Comparison of ENCODE assay signal across 24 cellular contexts in the genomic region with DNA sequence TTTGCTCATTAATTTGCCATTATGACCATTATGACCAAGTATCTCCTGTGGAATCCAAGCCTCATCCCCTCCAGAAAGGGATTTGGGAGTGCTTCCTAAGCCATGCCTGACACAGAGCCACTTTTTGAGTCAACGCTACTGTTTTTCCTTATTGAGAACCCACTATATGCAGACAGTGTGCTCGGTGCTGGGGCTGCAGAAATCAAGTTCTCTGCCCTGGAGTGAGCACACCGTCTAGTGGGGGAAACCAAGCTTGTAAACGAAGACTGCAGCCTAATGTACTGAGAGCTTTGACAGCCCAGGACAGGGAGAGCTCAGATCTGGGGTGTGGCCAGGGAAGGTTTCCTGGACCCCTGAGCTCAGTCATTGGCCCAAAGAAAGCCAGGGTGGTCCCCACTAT.
DNase-seq lines count a peak whose midpoint lies in the region; ATAC-seq and TF ChIP-seq lines count a peak whose summit lies in the region.
"Had no signal": no experiment of that assay in that cellular context is flagged by ENCODE, and none has a peak within 500 bp of the region (broad histone marks: within the 10 kb centered on the region; RNA-seq: fewer than 3 reads in every experiment).

No MANE protein-coding gene starts in this region.

- H3K4me2 ChIP-seq in trophoblast cell (ENCODE audit: low read length) = no peak overlapping the region
- H3K4me2 ChIP-seq: A549 had no signal

- H2AK5ac ChIP-seq in trophoblast cell (ENCODE audit: low read length) = no peak overlapping the region

- H3K4me3 Mint-ChIP-seq in endothelial cell (ENCODE audit: unreplicated experiment) = peak overlapping the region; percentile 29
- H3K4me3 Mint-ChIP-seq in neural crest cell = peak overlapping the region; percentile 54
- H3K4me3 Mint-ChIP-seq in natural killer cell treated with Interleukin-12 subunit alpha and Interleukin-12 subunit beta and Interleukin-15 and Interleukin-18, amount 100 ng/mL, for 72 hours = no peak overlapping the region
- H3K4me3 Mint-ChIP-seq: CD4-positive, alpha-beta T cell; H9 had no signal

- H3K4me3 ChIP-seq in right cardiac atrium (ENCODE audit: low read length) = no peak overlapping the region
- H3K4me3 ChIP-seq in trophoblast cell (ENCODE audit: low read depth, low read length) = peak overlapping the region; percentile 14
- H3K4me3 ChIP-seq: A549; BLaER1 treated with 17β-estradiol and CSF1 and Interleukin-3, amounts not matched to agents 10 nM and 100 nM; GM12878 had no signal

- H3K27ac ChIP-seq in right cardiac atrium (ENCODE audit: low read length) (no peak overlapping the region), trophoblast cell (ENCODE audit: low read depth, low read length) (no peak overlapping the region)
- H3K27ac ChIP-seq: A549; BLaER1 treated with 17β-estradiol and CSF1 and Interleukin-3, amounts not matched to agents 10 nM and 100 nM had no signal

- H3K4me1 Mint-ChIP-seq in endothelial cell (ENCODE audit: unreplicated experiment) (no peaks in the 10 kb centered on the region), neural crest cell (peaks cover 3% of the 10 kb centered on the region)
- no peaks in the 10 kb centered on the region for H3K4me1 Mint-ChIP-seq in natural killer cell treated with Interleukin-12 subunit alpha and Interleukin-12 subunit beta and Interleukin-15 and Interleukin-18, amount 100 ng/mL, for 72 hours (ENCODE audit: low read depth in 2 of 2)
- H3K4me1 Mint-ChIP-seq: CD8-positive, alpha-beta memory T cell had no signal

- H2BK120ac ChIP-seq in trophoblast cell (ENCODE audit: insufficient read depth, low read length, poor library complexity) = no peak overlapping the region

- H3K27me3 Mint-ChIP-seq in endothelial cell (ENCODE audit: unreplicated experiment) (peaks cover 12% of the 10 kb centered on the region), neural crest cell (ENCODE audit: low read depth) (peaks cover 92% of the 10 kb centered on the region)
- peaks cover 2 to 31% of the 10 kb centered on the region in 2 donors for H3K27me3 Mint-ChIP-seq in natural killer cell treated with Interleukin-12 subunit alpha and Interleukin-12 subunit beta and Interleukin-15 and Interleukin-18, amount 100 ng/mL, for 72 hours

- H3K4ac ChIP-seq in trophoblast cell (ENCODE audit: low read depth, low read length) = no peak overlapping the region

- no peak overlapping the region for H4K12ac ChIP-seq in trophoblast cell (ENCODE audit: low read depth, low read length)

- no peak overlapping the region for H3K18ac ChIP-seq in trophoblast cell (ENCODE audit: low read length)

- H3K79me2 ChIP-seq in trophoblast cell (ENCODE audit: control insufficient read depth, insufficient read depth, low read length, poor library complexity) = no peaks in the 10 kb centered on the region

- no peaks in the 10 kb centered on the region for H3K36me3 ChIP-seq in trophoblast cell (ENCODE audit: control insufficient read depth in 1 of 2, insufficient read depth in 2 of 2, low read length in 2 of 2)
- H3K36me3 ChIP-seq: BE2C; BLaER1 treated with 17β-estradiol and CSF1 and Interleukin-3, amounts not matched to agents 10 nM and 100 nM had no signal

- H3K9me3 Mint-ChIP-seq in endothelial cell (ENCODE audit: unreplicated experiment) = no peaks in the 10 kb centered on the region
- no peaks in the 10 kb centered on the region for H3K9me3 Mint-ChIP-seq in neural crest cell
- H3K9me3 Mint-ChIP-seq in natural killer cell treated with Interleukin-12 subunit alpha and Interleukin-12 subunit beta and Interleukin-15 and Interleukin-18, amount 100 ng/mL, for 72 hours = no peaks in the 10 kb centered on the region
- H3K9me3 Mint-ChIP-seq: CD4-positive, alpha-beta T cell; H9 had no signal

- no peak overlapping the region for H2BK12ac ChIP-seq in trophoblast cell (ENCODE audit: low read length)

- TF ChIP-seq CTCF in endothelial cell (IDR thresholded peaks at IDR 0.05; ENCODE audit: unreplicated experiment) (no peak), neural crest cell (conservative IDR thresholded peaks at IDR 0.05) (no peak)

- no peak overlapping the region for H4K91ac ChIP-seq in trophoblast cell (ENCODE audit: low read depth, low read length)

- no peaks in the 10 kb centered on the region for H3K79me1 ChIP-seq in trophoblast cell (ENCODE audit: low read length)

- H3K36me3 Mint-ChIP-seq in endothelial cell (ENCODE audit: low read depth, unreplicated experiment) (no peaks in the 10 kb centered on the region), neural crest cell (ENCODE audit: low read depth) (no peaks in the 10 kb centered on the region)
- no peaks in the 10 kb centered on the region for H3K36me3 Mint-ChIP-seq in natural killer cell treated with Interleukin-12 subunit alpha and Interleukin-12 subunit beta and Interleukin-15 and Interleukin-18, amount 100 ng/mL, for 72 hours
- H3K36me3 Mint-ChIP-seq: CD14-positive monocyte; CD8-positive, alpha-beta memory T cell had no signal

- no peak for ATAC-seq in Right ventricle myocardium inferior
- ATAC-seq in right cardiac atrium = no peak
- ATAC-seq in natural killer cell treated with Interleukin-12 subunit alpha and Interleukin-12 subunit beta and Interleukin-15 and Interleukin-18, amount 100 ng/mL, for 72 hours = no peak
- ATAC-seq in GM18907 (IDR thresholded peaks at IDR 0.05; ENCODE audit: unreplicated experiment) = no peak
- ATAC-seq: A549, GM12878, HCT116 had no signal

- H3K9me3 ChIP-seq in right cardiac atrium (ENCODE audit: control insufficient read depth, low read length) (no peaks in the 10 kb centered on the region), trophoblast cell (ENCODE audit: insufficient read depth, low read depth, low read length) (peaks cover 6% of the 10 kb centered on the region)
- H3K9me3 ChIP-seq: A549; BE2C; BLaER1 treated with 17β-estradiol and CSF1 and Interleukin-3, amounts not matched to agents 10 nM and 100 nM had no signal

- H3K27ac Mint-ChIP-seq in endothelial cell (ENCODE audit: unreplicated experiment) = no peak overlapping the region
- H3K27ac Mint-ChIP-seq in neural crest cell (ENCODE audit: unreplicated experiment) = no peak overlapping the region
- H3K27ac Mint-ChIP-seq in natural killer cell treated with Interleukin-12 subunit alpha and Interleukin-12 subunit beta and Interleukin-15 and Interleukin-18, amount 100 ng/mL, for 72 hours = no peak overlapping the region
- H3K27ac Mint-ChIP-seq: CD14-positive monocyte; CD4-positive, alpha-beta T cell; CD8-positive, alpha-beta memory T cell; H9 had no signal

- H3K23ac ChIP-seq in trophoblast cell (ENCODE audit: low read length) = no peak overlapping the region

- no peak overlapping the region for H3K14ac ChIP-seq in trophoblast cell (ENCODE audit: low read length)

- no peak overlapping the region for H4K8ac ChIP-seq in trophoblast cell (ENCODE audit: low read depth, low read length)

- 75% methylated on average over 4 of the region's 4 CpGs for WGBS in right cardiac atrium
- no CpG with 5 or more reads among the region's 4 CpGs for WGBS in trophoblast cell (ENCODE audit: extremely low coverage, insufficient coverage, insufficient read length)

- H3K4me1 ChIP-seq in right cardiac atrium (ENCODE audit: control insufficient read depth, insufficient read depth, low read length) (no peaks in the 10 kb centered on the region), trophoblast cell (ENCODE audit: control insufficient read depth in 1 of 2, insufficient read depth in 2 of 2, low read length in 2 of 2) (no peaks in the 10 kb centered on the region)
- H3K4me1 ChIP-seq: BE2C had no signal

- no peak overlapping the region for H2BK5ac ChIP-seq in trophoblast cell (ENCODE audit: low read depth, low read length, poor library complexity)

- H3K27me3 ChIP-seq in right cardiac atrium (ENCODE audit: control insufficient read depth, insufficient read depth) = no peaks in the 10 kb centered on the region
- H3K27me3 ChIP-seq in trophoblast cell (ENCODE audit: insufficient read depth, low read length) = peaks cover 29% of the 10 kb centered on the region

- H2AFZ ChIP-seq in trophoblast cell (ENCODE audit: insufficient read depth, low read length, poor library complexity) = no peak overlapping the region

- peak; percentile 23 for DNase-seq in Right ventricle myocardium inferior (ENCODE audit: missing footprints)
- no peak for DNase-seq in right cardiac atrium
- no peak for DNase-seq in endothelial cell (ENCODE audit: low spot score)
- DNase-seq in neural crest cell (ENCODE audit: low read depth, low spot score) = no peak
- DNase-seq in trophoblast cell = no peak
- DNase-seq in natural killer cell treated with Interleukin-12 subunit alpha and Interleukin-12 subunit beta and Interleukin-15 and Interleukin-18, amount 100 ng/mL, for 72 hours (ENCODE audit: low spot score) = no peak
- no peak for DNase-seq in NCI-H510A (lab: John Stamatoyannopoulos, UW)
- DNase-seq: 8988T; ACHN; AML-193; BE2C; CD4-positive, alpha-beta T cell; CD8-positive, alpha-beta memory T cell; DMS 273 treated with DMSO at 0.1 percent for 48 hours; DMS79; EL; GDM1; H9 had no signal

- intact Hi-C loops in Right ventricle myocardium inferior (cut with DNase I) = no loop called here
- intact Hi-C loops in right cardiac atrium (cut with DNase I) = loop anchor here in 1 of 4 donors (5.0 kb wide), 1 partner anchor 207 kb away; no protein-coding TSS in a partner anchor

- no peak overlapping the region for H3K9ac ChIP-seq in trophoblast cell (ENCODE audit: low read length)
- H3K9ac ChIP-seq: BLaER1 treated with 17β-estradiol and CSF1 and Interleukin-3, amounts not matched to agents 10 nM and 100 nM had no signal
